Comparison of ENCODE assay signal across 1 cellular context in genomic region chr20:36744243-36744642, GRCh38.
TF ChIP-seq lines count a peak whose summit lies in the region.

No MANE protein-coding gene starts in this region.

TF ChIP-seq in IMR-90, 13 proteins besides CTCF, POLR2A, EP300 and RAD21:
- no peak for TF ChIP-seq RCOR1 (IDR thresholded peaks at IDR 0.05; ENCODE audit: insufficient replicate concordance, low read length)
